Comparison of ENCODE assay signal across 13 cellular contexts in the genomic region with DNA sequence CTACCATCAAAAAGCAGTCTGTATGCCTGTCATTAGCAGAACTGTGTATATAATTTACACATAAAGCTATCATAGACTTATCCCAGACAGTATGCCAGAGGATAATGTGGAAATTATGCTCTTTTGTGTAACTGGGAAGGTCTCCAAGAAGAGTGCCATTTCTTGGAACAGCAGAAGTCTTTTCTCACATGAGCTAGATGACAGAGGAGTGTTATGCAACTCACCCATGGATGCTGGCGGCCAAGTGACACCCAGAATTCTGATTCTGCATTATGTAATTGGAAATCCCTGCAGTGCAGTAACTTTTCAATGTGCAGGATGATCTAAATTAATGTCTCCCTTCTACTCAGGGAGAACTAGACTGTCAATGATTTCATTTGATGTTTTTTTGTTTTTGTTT.
DNase-seq lines count a peak whose midpoint lies in the region; ATAC-seq lines count a peak whose summit lies in the region.
"Had no signal": no experiment of that assay in that cellular context is flagged by ENCODE, and none has a peak within 500 bp of the region (broad histone marks: within the 10 kb centered on the region; RNA-seq: fewer than 3 reads in every experiment).

No MANE protein-coding gene starts in this region.

- H3K4me1 Mint-ChIP-seq in activated CD4-positive, alpha-beta T cell treated with anti-CD3 and anti-CD28 coated beads, Interleukin-2, amount 10 ng/mL, durations not matched to agents 24 days and 14 days = peaks cover 56% of the 10 kb centered on the region
- peaks cover 72% of the 10 kb centered on the region for H3K4me1 Mint-ChIP-seq in activated T-helper 1 cell treated with anti-CD3 and anti-CD28 coated beads, Interleukin-12 subunit alpha, Interleukin-12 subunit beta, Interleukin-2, Interleukin-4 antibody, amounts not matched to agents 30 ng/mL and 10 ng/mL and 1 ng/mL, durations not matched to agents 14 hours and 24 hours and 36 hours (ENCODE audit: low read depth)
- peaks cover 33 to 83% (median 75%) of the 10 kb centered on the region in 7 donors for H3K4me1 Mint-ChIP-seq in naive thymus-derived CD4-positive, alpha-beta T cell

- peaks cover 46 to 66% of the 10 kb centered on the region in 2 donors for H3K4me1 ChIP-seq in naive thymus-derived CD4-positive, alpha-beta T cell (ENCODE audit: control insufficient read depth in 2 of 2, insufficient read depth in 2 of 2, low read length in 2 of 2)

- peaks cover 15% of the 10 kb centered on the region; the same call in 1 of the 2 replicates for H3K36me3 ChIP-seq in KOPT-K1 (ENCODE audit: insufficient read depth, low read length)
- H3K36me3 ChIP-seq in naive thymus-derived CD4-positive, alpha-beta T cell (ENCODE audit: control insufficient read depth in 2 of 3, insufficient read depth in 3 of 3, low read length in 3 of 3) = no peaks in the 10 kb centered on the region

- H3K27ac Mint-ChIP-seq in activated CD4-positive, alpha-beta T cell treated with anti-CD3 and anti-CD28 coated beads, Interleukin-2, amount 10 ng/mL, durations not matched to agents 24 days and 14 days = peak overlapping the region; percentile 80
- peak overlapping the region; percentile 87 for H3K27ac Mint-ChIP-seq in activated T-helper 1 cell treated with anti-CD3 and anti-CD28 coated beads, Interleukin-12 subunit alpha, Interleukin-12 subunit beta, Interleukin-2, Interleukin-4 antibody, amounts not matched to agents 30 ng/mL and 10 ng/mL and 1 ng/mL, durations not matched to agents 14 hours and 24 hours and 36 hours
- H3K27ac Mint-ChIP-seq in naive thymus-derived CD4-positive, alpha-beta T cell = peak overlapping the region; percentile 93 to 100 (median 98)

- peak; percentile 30 for ATAC-seq in naive thymus-derived CD4-positive, alpha-beta T cell
- ATAC-seq in HG03097 (IDR thresholded peaks at IDR 0.05; ENCODE audit: low FRiP score, unreplicated experiment) = no peak
- ATAC-seq in HG02759 (IDR thresholded peaks at IDR 0.05; ENCODE audit: unreplicated experiment) = no peak
- ATAC-seq: Panc1 had no signal

- H3K4me3 ChIP-seq in naive thymus-derived CD4-positive, alpha-beta T cell (ENCODE audit: low read length) = peak overlapping the region; percentile 20
- H3K4me3 ChIP-seq: hepatocyte had no signal

- H3K9me3 ChIP-seq in KOPT-K1 (ENCODE audit: insufficient read depth, low read length, poor library complexity, severe bottlenecking) = peaks cover 18% of the 10 kb centered on the region
- no peaks in the 10 kb centered on the region for H3K9me3 ChIP-seq in naive thymus-derived CD4-positive, alpha-beta T cell (ENCODE audit: control insufficient read depth in 2 of 3, low read length in 3 of 3)

- H3K27me3 ChIP-seq in naive thymus-derived CD4-positive, alpha-beta T cell (ENCODE audit: control insufficient read depth in 2 of 2, insufficient read depth in 2 of 2, low read length in 2 of 2) = no peaks in the 10 kb centered on the region
- H3K27me3 ChIP-seq: hepatocyte had no signal

- no peak for DNase-seq in activated CD4-positive, alpha-beta T cell treated with anti-CD3 and anti-CD28 coated beads, Interleukin-2, amount 10 ng/mL, durations not matched to agents 24 days and 14 days
- DNase-seq in activated CD4-positive, alpha-beta T cell treated with anti-CD3 and anti-CD28 coated beads for 48 hours = no peak
- DNase-seq in activated T-helper 1 cell treated with anti-CD3 and anti-CD28 coated beads, Interleukin-12 subunit alpha, Interleukin-12 subunit beta, Interleukin-2, Interleukin-4 antibody, amounts not matched to agents 30 ng/mL and 10 ng/mL and 1 ng/mL, durations not matched to agents 14 hours and 24 hours and 36 hours (ENCODE audit: low spot score) = no peak
- peak in 1 of 9 donors; percentile 29 for DNase-seq in naive thymus-derived CD4-positive, alpha-beta T cell
- DNase-seq in NCI-H1694 treated with DMSO at 0.1 percent for 48 hours (lab: John Stamatoyannopoulos, UW) = no peak
- DNase-seq: mesenchymal stem cell; stimulated activated CD4-positive, alpha-beta T cell treated with anti-CD3 and anti-CD28 coated beads, Interleukin-4, amount 100 ng/mL, for 1 hour; substantia nigra had no signal

- peaks cover 21% of the 10 kb centered on the region for H3K36me3 Mint-ChIP-seq in activated CD4-positive, alpha-beta T cell treated with anti-CD3 and anti-CD28 coated beads, Interleukin-2, amount 10 ng/mL, durations not matched to agents 24 days and 14 days (ENCODE audit: low read depth)
- H3K36me3 Mint-ChIP-seq in activated T-helper 1 cell treated with anti-CD3 and anti-CD28 coated beads, Interleukin-12 subunit alpha, Interleukin-12 subunit beta, Interleukin-2, Interleukin-4 antibody, amounts not matched to agents 30 ng/mL and 10 ng/mL and 1 ng/mL, durations not matched to agents 14 hours and 24 hours and 36 hours (ENCODE audit: low read depth) = peaks cover 23% of the 10 kb centered on the region
- H3K36me3 Mint-ChIP-seq in naive thymus-derived CD4-positive, alpha-beta T cell = peaks cover 4 to 36% (median 10%) of the 10 kb centered on the region in 5 donors

- H3K4me3 Mint-ChIP-seq in activated CD4-positive, alpha-beta T cell treated with anti-CD3 and anti-CD28 coated beads, Interleukin-2, amount 10 ng/mL, durations not matched to agents 24 days and 14 days = peak overlapping the region; percentile 79
- peak overlapping the region; percentile 49 for H3K4me3 Mint-ChIP-seq in activated T-helper 1 cell treated with anti-CD3 and anti-CD28 coated beads, Interleukin-12 subunit alpha, Interleukin-12 subunit beta, Interleukin-2, Interleukin-4 antibody, amounts not matched to agents 30 ng/mL and 10 ng/mL and 1 ng/mL, durations not matched to agents 14 hours and 24 hours and 36 hours
- H3K4me3 Mint-ChIP-seq in naive thymus-derived CD4-positive, alpha-beta T cell = peak overlapping the region; percentile 31 to 94 (median 86)

- peaks cover 13% of the 10 kb centered on the region for H3K9me3 Mint-ChIP-seq in activated CD4-positive, alpha-beta T cell treated with anti-CD3 and anti-CD28 coated beads, Interleukin-2, amount 10 ng/mL, durations not matched to agents 24 days and 14 days
- peaks cover 18% of the 10 kb centered on the region for H3K9me3 Mint-ChIP-seq in activated T-helper 1 cell treated with anti-CD3 and anti-CD28 coated beads, Interleukin-12 subunit alpha, Interleukin-12 subunit beta, Interleukin-2, Interleukin-4 antibody, amounts not matched to agents 30 ng/mL and 10 ng/mL and 1 ng/mL, durations not matched to agents 14 hours and 24 hours and 36 hours
- H3K9me3 Mint-ChIP-seq in naive thymus-derived CD4-positive, alpha-beta T cell = peaks cover 0 to 14% (median 6%) of the 10 kb centered on the region in 11 donors

- intact Hi-C loops in activated CD4-positive, alpha-beta T cell treated with anti-CD3 and anti-CD28 coated beads, Interleukin-2, amount 10 ng/mL, durations not matched to agents 24 days and 14 days (cut with micrococcal nuclease) = loop anchor here (5.0 kb wide), 1 partner anchor 37 kb away; no protein-coding TSS in a partner anchor
- intact Hi-C loops in activated T-helper 1 cell treated with anti-CD3 and anti-CD28 coated beads, Interleukin-12 subunit alpha, Interleukin-12 subunit beta, Interleukin-2, Interleukin-4 antibody, amounts not matched to agents 30 ng/mL and 10 ng/mL and 1 ng/mL, durations not matched to agents 14 hours and 24 hours and 36 hours (cut with micrococcal nuclease) = no loop called here
- intact Hi-C loops in naive thymus-derived CD4-positive, alpha-beta T cell (cut with micrococcal nuclease) = loop anchor here in 1 of 2 donors (5.0 kb wide), 3 partner anchors 37 to 158 kb away; a partner anchor contains a TSS

- CTCF ChIA-PET in naive thymus-derived CD4-positive, alpha-beta T cell (lab: Charles Lee) = interaction anchor here (1.4 to 2.6 kb wide), 2 partner anchors 10 to 36 kb away, joined by 10 to 14 read pairs; no protein-coding TSS in a partner anchor

- H3K27me3 Mint-ChIP-seq in activated CD4-positive, alpha-beta T cell treated with anti-CD3 and anti-CD28 coated beads, Interleukin-2, amount 10 ng/mL, durations not matched to agents 24 days and 14 days = no peaks in the 10 kb centered on the region
- no peaks in the 10 kb centered on the region for H3K27me3 Mint-ChIP-seq in activated T-helper 1 cell treated with anti-CD3 and anti-CD28 coated beads, Interleukin-12 subunit alpha, Interleukin-12 subunit beta, Interleukin-2, Interleukin-4 antibody, amounts not matched to agents 30 ng/mL and 10 ng/mL and 1 ng/mL, durations not matched to agents 14 hours and 24 hours and 36 hours (ENCODE audit: insufficient read depth)
- H3K27me3 Mint-ChIP-seq in naive thymus-derived CD4-positive, alpha-beta T cell = no peaks in the 10 kb centered on the region

- peak overlapping the region; percentile 77 for H3K27ac ChIP-seq in KOPT-K1 (ENCODE audit: low read depth, low read length, poor library complexity, severe bottlenecking)
- H3K27ac ChIP-seq in naive thymus-derived CD4-positive, alpha-beta T cell (ENCODE audit: low read depth, low read length) = peak overlapping the region; percentile 78
- H3K27ac ChIP-seq: hepatocyte had no signal

- POLR2A ChIA-PET in naive thymus-derived CD4-positive, alpha-beta T cell (lab: Charles Lee) = interaction anchor here (0.5 to 7.9 kb wide), 8 partner anchors 8 to 233 kb away, joined by 3 to 90 read pairs (median 4); no protein-coding TSS in a partner anchor
